ENCODE assay signal across 9 cellular contexts in genomic region chr2:174561283-174562275, GRCh38. TPM values are rescaled to one million over a fixed set of nuclear protein-coding genes. Genes with fewer than 3 reads are reported as not detected.
DNase-seq lines count a peak whose midpoint lies in the region; ATAC-seq and TF ChIP-seq lines count a peak whose summit lies in the region.
"Had no signal": no experiment of that assay in that cellular context is flagged by ENCODE, and none has a peak within 500 bp of the region (broad histone marks: within the 10 kb centered on the region; RNA-seq: fewer than 3 reads in every experiment).

No MANE protein-coding gene starts in this region.

- H3K9me3 Mint-ChIP-seq in activated T-cell treated with anti-CD3 and anti-CD28 coated beads, Interleukin-2, amount 50 U/mL, for 24 hours, result no peaks in the 10 kb centered on the region
- no peaks in the 10 kb centered on the region for H3K9me3 Mint-ChIP-seq in activated T-cell treated with anti-CD3 and anti-CD28 coated beads, Interleukin-2, amount 50 U/mL, for 4 hours
- no peaks in the 10 kb centered on the region for H3K9me3 Mint-ChIP-seq in mesothelial cell of epicardium
- H3K9me3 Mint-ChIP-seq: HFFc6 had no signal

- no peak for DNase-seq in activated T-cell treated with anti-CD3 and anti-CD28 coated beads, Interleukin-2, amount 50 U/mL, for 24 hours
- DNase-seq in activated T-cell treated with anti-CD3 and anti-CD28 coated beads, Interleukin-2, amount 50 U/mL, for 4 hours, result no peak
- DNase-seq in dermis microvascular lymphatic vessel endothelial cell (ENCODE audit: low read depth in 2 of 2), result peak; percentile 26 to 30
- no peak for DNase-seq in mesothelial cell of epicardium (ENCODE audit: low spot score in 2 of 2, unreplicated experiment in 2 of 2)
- peak; percentile 74 for DNase-seq in ureter (ENCODE audit: low spot score)
- DNase-seq in effector CD8-positive, alpha-beta T cell (lab: John Stamatoyannopoulos, UW), result no peak
- DNase-seq in stimulated activated CD4-positive, alpha-beta T cell treated with anti-CD3 and anti-CD28 coated beads, Interleukin-4, amount 100 ng/mL, for 4 hours, result no peak
- DNase-seq: HFFc6 had no signal

- H3K36me3 Mint-ChIP-seq in activated T-cell treated with anti-CD3 and anti-CD28 coated beads, Interleukin-2, amount 50 U/mL, for 24 hours (ENCODE audit: low read depth), result peaks cover 83% of the 10 kb centered on the region
- H3K36me3 Mint-ChIP-seq in activated T-cell treated with anti-CD3 and anti-CD28 coated beads, Interleukin-2, amount 50 U/mL, for 4 hours (ENCODE audit: insufficient read depth), result peaks cover 22% of the 10 kb centered on the region
- H3K36me3 Mint-ChIP-seq in mesothelial cell of epicardium, result peaks cover 4% of the 10 kb centered on the region

- H3K4me1 Mint-ChIP-seq in activated T-cell treated with anti-CD3 and anti-CD28 coated beads, Interleukin-2, amount 50 U/mL, for 24 hours (ENCODE audit: low read depth), result peaks cover 25% of the 10 kb centered on the region
- H3K4me1 Mint-ChIP-seq in activated T-cell treated with anti-CD3 and anti-CD28 coated beads, Interleukin-2, amount 50 U/mL, for 4 hours (ENCODE audit: low read depth), result peaks cover 6% of the 10 kb centered on the region
- H3K4me1 Mint-ChIP-seq in mesothelial cell of epicardium, result peaks cover 4% of the 10 kb centered on the region

- H3K27ac Mint-ChIP-seq in activated T-cell treated with anti-CD3 and anti-CD28 coated beads, Interleukin-2, amount 50 U/mL, for 24 hours, result peak overlapping the region; percentile 83
- peak overlapping the region; percentile 26 for H3K27ac Mint-ChIP-seq in mesothelial cell of epicardium
- H3K27ac Mint-ChIP-seq: HFFc6 had no signal

- H3K4me3 Mint-ChIP-seq in activated T-cell treated with anti-CD3 and anti-CD28 coated beads, Interleukin-2, amount 50 U/mL, for 24 hours, result no peak overlapping the region
- no peak overlapping the region for H3K4me3 Mint-ChIP-seq in activated T-cell treated with anti-CD3 and anti-CD28 coated beads, Interleukin-2, amount 50 U/mL, for 4 hours
- no peak overlapping the region for H3K4me3 Mint-ChIP-seq in mesothelial cell of epicardium
- H3K4me3 Mint-ChIP-seq: HFFc6 had no signal

- no peak for ATAC-seq in activated T-cell treated with anti-CD3 and anti-CD28 coated beads, Interleukin-2, amount 50 U/mL, for 4 hours
- ATAC-seq in HG03432 (IDR thresholded peaks at IDR 0.05; ENCODE audit: unreplicated experiment), result no peak

- no peaks in the 10 kb centered on the region for H3K27me3 Mint-ChIP-seq in activated T-cell treated with anti-CD3 and anti-CD28 coated beads, Interleukin-2, amount 50 U/mL, for 24 hours
- no peaks in the 10 kb centered on the region for H3K27me3 Mint-ChIP-seq in activated T-cell treated with anti-CD3 and anti-CD28 coated beads, Interleukin-2, amount 50 U/mL, for 4 hours (ENCODE audit: low read depth)
- H3K27me3 Mint-ChIP-seq in mesothelial cell of epicardium (ENCODE audit: low read depth), result no peaks in the 10 kb centered on the region

- no peak for TF ChIP-seq CTCF in mesothelial cell of epicardium (IDR thresholded peaks at IDR 0.05; ENCODE audit: unreplicated experiment)

RNA-seq across cellular contexts. Expression of gene WIPF1, which starts 36.0 kb away (rescaled TPM):
- 100 to 1,000 TPM in 2 of 3 donors, 10 to 100 TPM in 1; 95.1 to 122 (median 101) TPM for total RNA-seq in activated T-cell treated with anti-CD3 and anti-CD28 coated beads, Interleukin-2, amount 50 U/mL, for 4 hours
- total RNA-seq in dermis microvascular lymphatic vessel endothelial cell (7.8 and 13.9 TPM in 2 replicates), mesothelial cell of epicardium (19.0 to 21.1 TPM (median 20.6 TPM) in 3 replicates), ureter (35.7 TPM)

Comparison
In these comparisons a context has a peak if more than half of its experiments do, and no peak if none do; other contexts are left out.
1. DNase-seq: peak in dermis microvascular lymphatic vessel endothelial cell (2 of 2) and ureter (single experiment); none in activated T-cell treated with anti-CD3 and anti-CD28 coated beads, Interleukin-2, amount 50 U/mL, for 24 hours (single experiment), activated T-cell treated with anti-CD3 and anti-CD28 coated beads, Interleukin-2, amount 50 U/mL, for 4 hours (single experiment), mesothelial cell of epicardium (0 of 2), effector CD8-positive, alpha-beta T cell (single experiment) and stimulated activated CD4-positive, alpha-beta T cell treated with anti-CD3 and anti-CD28 coated beads, Interleukin-4, amount 100 ng/mL, for 4 hours (0 of 2).